ENCODE assay signal across 9 cellular contexts in genomic region chr3:16912400-16913263, GRCh38. TPM values are rescaled to one million over a fixed set of nuclear protein-coding genes. Genes with fewer than 3 reads are reported as not detected.
DNase-seq lines count a peak whose midpoint lies in the region; ATAC-seq and TF ChIP-seq lines count a peak whose summit lies in the region.
"Had no signal": no experiment of that assay in that cellular context is flagged by ENCODE, and none has a peak within 500 bp of the region (broad histone marks: within the 10 kb centered on the region; RNA-seq: fewer than 3 reads in every experiment).

No MANE protein-coding gene starts in this region.

- no peak overlapping the region for H3K27ac Mint-ChIP-seq in neural progenitor cell
- H3K27ac Mint-ChIP-seq: nephron had no signal

- no peaks in the 10 kb centered on the region for H4K20me1 ChIP-seq in neural progenitor cell (ENCODE audit: low read depth)

- ATAC-seq in GM21367 (IDR thresholded peaks at IDR 0.05; ENCODE audit: unreplicated experiment): peak; percentile 93
- ATAC-seq in HG03342 (IDR thresholded peaks at IDR 0.05; ENCODE audit: unreplicated experiment): peak; percentile 93

- H3K27ac ChIP-seq in caudate nucleus (ENCODE audit: low read depth, low read length) (peak overlapping the region; percentile 4), neural progenitor cell (no peak overlapping the region)

- H3K9me3 Mint-ChIP-seq in neural progenitor cell: no peaks in the 10 kb centered on the region
- H3K9me3 Mint-ChIP-seq: nephron had no signal

- peaks cover 39% of the 10 kb centered on the region for H3K4me1 ChIP-seq in neural progenitor cell

- H3K4me3 Mint-ChIP-seq in neural progenitor cell: no peak overlapping the region
- H3K4me3 Mint-ChIP-seq: nephron had no signal

- in situ Hi-C loops in GM13977 (cut with MboI; ENCODE audit: low pct_unique_long_range_greater_than_20kb, low sequenced_read_pairs, unreplicated experiment): no loop called here

- no peaks in the 10 kb centered on the region for H3K9me3 ChIP-seq in neural progenitor cell (ENCODE audit: low read depth)

- H3K4me3 ChIP-seq in neural progenitor cell: no peak overlapping the region

- no peak overlapping the region for H2AFZ ChIP-seq in neural progenitor cell (replicated peaks)

- H3K36me3 ChIP-seq in neural progenitor cell: no peaks in the 10 kb centered on the region

- DNase-seq in GM13977 (ENCODE audit: low spot score) (peak; percentile 50), caudate nucleus (lab: John Stamatoyannopoulos, UW) (peak in 2 of 61 donors; percentile 20 to 61), epidermal melanocyte (ENCODE audit: insufficient read length, low spot score) (no peak), activated gamma-delta T cell treated with Interleukin-2 at 50 U/mL for 16 hours (no peak), neural progenitor cell (ENCODE audit: low spot score) (no peak), activated gamma-delta T cell (lab: John Stamatoyannopoulos, UW) (no peak)

- no peak for TF ChIP-seq CTCF in GM13977 (IDR thresholded peaks at IDR 0.05; ENCODE audit: extremely low read depth, insufficient read depth, missing control alignments)
- TF ChIP-seq CTCF in neural progenitor cell (IDR thresholded peaks at IDR 0.05): no peak

- H3K4me1 Mint-ChIP-seq in neural progenitor cell: peaks cover 18% of the 10 kb centered on the region

- peaks cover 19% of the 10 kb centered on the region for H3F3A ChIP-seq in neural progenitor cell (ENCODE audit: low read depth)

- no peaks in the 10 kb centered on the region for H3K36me3 Mint-ChIP-seq in neural progenitor cell

- H3K27me3 ChIP-seq in neural progenitor cell: no peaks in the 10 kb centered on the region

- H3K79me2 ChIP-seq in neural progenitor cell (ENCODE audit: low read depth): peaks cover 91% of the 10 kb centered on the region

- no peak overlapping the region for H3K9ac ChIP-seq in neural progenitor cell

- no peak overlapping the region for H3K4me2 ChIP-seq in neural progenitor cell

- H3K27me3 Mint-ChIP-seq in neural progenitor cell (ENCODE audit: insufficient read depth, low read depth): no peaks in the 10 kb centered on the region

RNA-seq across cellular contexts. Expression of gene PLCL2, which starts 27.9 kb away (rescaled TPM):
- 23.7 and 26.4 TPM in 2 replicates for total RNA-seq in neural progenitor cell (ENCODE audit: low replicate concordance)
